ENCODE assay signal across 9 cellular contexts in genomic region chr2:187513460-187514234, GRCh38. TPM values are rescaled to one million over a fixed set of nuclear protein-coding genes. Genes with fewer than 3 reads are reported as not detected.
A peak's percentile ranks its signal among the peaks of the same experiment; 100 is the strongest.
DNase-seq lines count a peak whose midpoint lies in the region; ATAC-seq, FAIRE-seq and TF ChIP-seq lines count a peak whose summit lies in the region.
"Not testable (repeated sequence)": the region's sequence is repeated elsewhere in the genome, so short reads cannot be mapped to it uniquely, and the experiment has no call there.
"Had no signal": no experiment of that assay in that cellular context is flagged by ENCODE, and none has a peak within 500 bp of the region (broad histone marks: within the 10 kb centered on the region; RNA-seq: fewer than 3 reads in every experiment).

No MANE protein-coding gene starts in this region.

- H3K36me3 Mint-ChIP-seq in endodermal cell (ENCODE audit: low read depth) (peaks cover 34% of the 10 kb centered on the region), nephron progenitor cell (ENCODE audit: low read depth) (peaks cover 14% of the 10 kb centered on the region)

- peak in 1 of 2 experiments; percentile 44; a peak in 1 of 6 replicates for ATAC-seq in A549
- ATAC-seq in K562: not testable (repeated sequence)

- H3K4me3 Mint-ChIP-seq in endodermal cell (peak overlapping the region; percentile 47), nephron progenitor cell (peak overlapping the region; percentile 62)

- POLR2A ChIA-PET in A549 (lab: Yijun Ruan, JAX); K562 (lab: Yijun Ruan, JAX): not testable (repeated sequence)

- H2BK120ac ChIP-seq in trophoblast cell (ENCODE audit: insufficient read depth, low read length, poor library complexity): not testable (repeated sequence)

- not testable (repeated sequence) for DNase-seq in A549 (ENCODE audit: low read depth in 1 of 2, low spot score in 1 of 2); K562 (ENCODE audit: extremely low read depth in 1 of 4, low spot score in 3 of 4); endodermal cell; nephron progenitor cell
- peak; percentile 51 for DNase-seq in LHCN-M2 (ENCODE audit: low read depth)
- DNase-seq in trophoblast cell: peak; percentile 39 to 59

- in situ Hi-C loops in K562 (cut with MboI): loop anchor here (25.0 kb wide), 1 partner anchor 1899 kb away; no protein-coding TSS in a partner anchor

- H4K12ac ChIP-seq in trophoblast cell (ENCODE audit: low read depth, low read length): not testable (repeated sequence)

- 88% methylated on average over 5 of the region's 5 CpGs for WGBS in A549 (ENCODE audit: missing lambda C conversion rate)
- 85% methylated on average over 5 of the region's 5 CpGs for WGBS in K562 (ENCODE audit: insufficient coverage, low coverage, missing lambda C conversion rate)
- 67 to 82% methylated on average over 2 to 5 of the region's 5 CpGs for WGBS in endodermal cell (ENCODE audit: insufficient coverage in 1 of 2, insufficient read length in 1 of 2), 2 experiments
- WGBS in trophoblast cell (ENCODE audit: extremely low coverage, insufficient coverage, insufficient read length): no CpG with 5 or more reads among the region's 5 CpGs

- TF ChIP-seq POLR2A in A549 (IDR thresholded peaks at IDR 0.05; ENCODE audit: low read length); K562 (conservative IDR thresholded peaks at IDR 0.05): not testable (repeated sequence)

- not testable (repeated sequence) for H3K27ac Mint-ChIP-seq in endodermal cell, nephron progenitor cell

- not testable (repeated sequence) for H2AK5ac ChIP-seq in trophoblast cell (ENCODE audit: low read length)

- H3K27me3 ChIP-seq in K562 (ENCODE audit: control insufficient read depth in 2 of 2, insufficient read depth in 2 of 2, low read length in 2 of 2); endodermal cell (ENCODE audit: control insufficient read depth, insufficient read depth, low read length, poor library complexity, severe bottlenecking); iPS-18a (ENCODE audit: control insufficient read depth, insufficient read depth, low read length); trophoblast cell (ENCODE audit: insufficient read depth, low read length): not testable (repeated sequence)

- TF ChIP-seq EP300 in A549 (IDR thresholded peaks at IDR 0.05); K562 (IDR thresholded peaks at IDR 0.05; ENCODE audit: low read length): not testable (repeated sequence)

- H4K8ac ChIP-seq in trophoblast cell (ENCODE audit: low read depth, low read length): not testable (repeated sequence)

- not testable (repeated sequence) for H3K9ac ChIP-seq in K562 (ENCODE audit: insufficient read depth in 1 of 2, low read depth in 2 of 2, low read length in 2 of 2); endodermal cell (ENCODE audit: extremely low read depth, low read length, poor library complexity, severe bottlenecking); iPS-18a (ENCODE audit: low read length); trophoblast cell (ENCODE audit: low read length)

- H3K18ac ChIP-seq in trophoblast cell (ENCODE audit: low read length): not testable (repeated sequence)

- H4K91ac ChIP-seq in trophoblast cell (ENCODE audit: low read depth, low read length): not testable (repeated sequence)

- H3K4me1 Mint-ChIP-seq in endodermal cell (peaks cover 41% of the 10 kb centered on the region), nephron progenitor cell (peaks cover 40% of the 10 kb centered on the region)

- not testable (repeated sequence) for H3K23ac ChIP-seq in trophoblast cell (ENCODE audit: low read length)

- H2BK5ac ChIP-seq in trophoblast cell (ENCODE audit: low read depth, low read length, poor library complexity): not testable (repeated sequence)

- H3K36me3 ChIP-seq in K562 (ENCODE audit: control insufficient read depth, insufficient read depth, low read length); endodermal cell (ENCODE audit: control insufficient read depth, insufficient read depth, low read length); iPS-18a (ENCODE audit: control insufficient read depth, low read depth, low read length); trophoblast cell (ENCODE audit: control insufficient read depth in 1 of 2, insufficient read depth in 2 of 2, low read length in 2 of 2): not testable (repeated sequence)

- not testable (repeated sequence) for H3K27ac ChIP-seq in A549; K562 (ENCODE audit: extremely low read depth, low read depth, low read length); endodermal cell (ENCODE audit: low read depth, low read length); iPS-18a (ENCODE audit: low read length); trophoblast cell (ENCODE audit: low read depth, low read length)

- H3K4me2 ChIP-seq in A549; K562 (ENCODE audit: insufficient read depth, low read length); trophoblast cell (ENCODE audit: low read length): not testable (repeated sequence)

- H2BK12ac ChIP-seq in trophoblast cell (ENCODE audit: low read length): not testable (repeated sequence)

- H3K4ac ChIP-seq in trophoblast cell (ENCODE audit: low read depth, low read length): not testable (repeated sequence)

- BruUV-seq in K562 (replicated peaks; lab: Mats Ljungman, UMichigan): not testable (repeated sequence)

- H3K27me3 Mint-ChIP-seq in endodermal cell (ENCODE audit: insufficient read depth); nephron progenitor cell (ENCODE audit: low read depth, poor library complexity): not testable (repeated sequence)

- H3K4me1 ChIP-seq in A549; K562 (replicated peaks in 1 of 2; ENCODE audit: control insufficient read depth in 2 of 2, insufficient read depth in 2 of 2, low read length in 2 of 2); endodermal cell (ENCODE audit: control insufficient read depth, insufficient read depth, low read length): not testable (repeated sequence)
- H3K4me1 ChIP-seq in iPS-18a (ENCODE audit: control insufficient read depth, low read depth, low read length) (peaks cover 34% of the 10 kb centered on the region), trophoblast cell (ENCODE audit: control insufficient read depth in 1 of 2, insufficient read depth in 2 of 2, low read length in 2 of 2) (peaks cover 8 to 13% of the 10 kb centered on the region in 2 experiments)

- not testable (repeated sequence) for TF ChIP-seq RAD21 in A549 (conservative IDR thresholded peaks at IDR 0.05 in 1 of 2, IDR thresholded peaks at IDR 0.05 in 1 of 2); K562 (CRISPR knock-in tag; conservative IDR thresholded peaks at IDR 0.05 in 1 of 2, IDR thresholded peaks at IDR 0.05 in 1 of 2)

- not testable (repeated sequence) for H3K14ac ChIP-seq in trophoblast cell (ENCODE audit: low read length)

- H3K79me2 ChIP-seq in K562 (ENCODE audit: control insufficient read depth, insufficient read depth, low read length); trophoblast cell (ENCODE audit: control insufficient read depth, insufficient read depth, low read length, poor library complexity): not testable (repeated sequence)

- H3K9me3 ChIP-seq in A549 (peaks cover 34% of the 10 kb centered on the region), K562 (replicated peaks; ENCODE audit: control insufficient read depth, insufficient read depth, low read depth, low read length) (peaks cover 41% of the 10 kb centered on the region), endodermal cell (ENCODE audit: control insufficient read depth, low read length) (peaks cover 21% of the 10 kb centered on the region)
- H3K9me3 ChIP-seq in iPS-18a (ENCODE audit: control insufficient read depth, low read depth, low read length); trophoblast cell (ENCODE audit: insufficient read depth, low read depth, low read length): not testable (repeated sequence)

- CTCF ChIA-PET in A549 (lab: Yijun Ruan, JAX): interaction anchor here (1.4 to 1.7 kb wide), 3 partner anchors 14 to 68 kb away, joined by 3 to 4 read pairs (median 3); no protein-coding TSS in a partner anchor
- CTCF ChIA-PET in K562 (lab: Yijun Ruan, JAX; ENCODE audit: low intra/inter-chr PET ratio): not testable (repeated sequence)

- not testable (repeated sequence) for H3K9me1 ChIP-seq in K562 (ENCODE audit: control insufficient read depth, insufficient read depth, low read length)

- H4K20me1 ChIP-seq in K562 (replicated peaks; ENCODE audit: control insufficient read depth, insufficient read depth, low read length): not testable (repeated sequence)

- not testable (repeated sequence) for H2AFZ ChIP-seq in K562 (ENCODE audit: low read depth, low read length); trophoblast cell (ENCODE audit: insufficient read depth, low read length, poor library complexity)

- H3K9me3 Mint-ChIP-seq in endodermal cell: peaks cover 27% of the 10 kb centered on the region
- peaks cover 30% of the 10 kb centered on the region for H3K9me3 Mint-ChIP-seq in nephron progenitor cell

- not testable (repeated sequence) for FAIRE-seq in A549 (lab: Jason Lieb, UNC); K562 (lab: Jason Lieb, UNC)
- FAIRE-seq in G401.6 (lab: Jason Lieb, UNC): peak; percentile 90

- intact Hi-C loops in K562 (cut with micrococcal nuclease): not testable (repeated sequence)

- TF ChIP-seq CTCF in A549 (IDR thresholded peaks at IDR 0.05); K562 (IDR thresholded peaks at IDR 0.05 in 2 of 3, conservative IDR thresholded peaks at IDR 0.05 in 1 of 3; ENCODE audit: insufficient read depth in 2 of 3, low read depth in 1 of 3, low read length in 3 of 3); endodermal cell (conservative IDR thresholded peaks at IDR 0.05); nephron progenitor cell (IDR thresholded peaks at IDR 0.05): not testable (repeated sequence)

- H3K79me1 ChIP-seq in trophoblast cell (ENCODE audit: low read length): peaks cover 13% of the 10 kb centered on the region

- H3K4me3 ChIP-seq in A549; K562; endodermal cell (ENCODE audit: low read length); trophoblast cell (ENCODE audit: low read depth, low read length): not testable (repeated sequence)
- H3K4me3 ChIP-seq in iPS-18a (ENCODE audit: low read length): peak overlapping the region; percentile 17

RNA-seq across cellular contexts. Expression of gene TFPI, which starts 40.6 kb away (rescaled TPM):
- polyA plus RNA-seq in A549 (2011; rRNA removed) (104 and 107 TPM in 2 replicates), A549 (2017; fragmentation: RNase III; extraction: RNeasy Plus Mini Kit Qiagen cat#74134 plus additional on column Dnase treatment) (12.3 to 18.7 TPM (median 14.3 TPM) in 3 replicates), K562 (2011; rRNA removed) (179 and 1,046 TPM in 2 replicates), K562 (2014; fragmentation: Illumina TruSeq; extraction: Trizol) (104 TPM in 2 replicates), K562 (2014; fragmentation: Nextera tagmentation; extraction: Ambion mirVana) (100 to 1,000 TPM; 179 to 219 TPM), K562 (2014; rRNA removed) (61.8 and 76.3 TPM in 2 replicates)
- polyA plus RNA-seq in A549 (2012; cell fraction: cytosol; rRNA removed): 5.3 and 5.4 TPM in 2 replicates
- 4.4 and 8.1 TPM in 2 replicates for polyA plus RNA-seq in A549 (2012; cell fraction: nucleus; rRNA removed)
- polyA minus RNA-seq in A549 (2011; rRNA and poly(A)+ RNA removed): 49.1 and 67.2 TPM in 2 replicates
- total RNA-seq in LHCN-M2 (2014; rRNA removed) (482 and 608 TPM in 2 replicates), K562 (2014; rRNA removed) (35.4 and 53.5 TPM in 2 replicates), K562 (2014; rRNA removed; fragmentation: Illumina TruSeq; extraction: Trizol) (100 and 145 TPM in 2 replicates), K562 (2015; rRNA removed; fragmentation: Illumina TruSeq; extraction: Trizol) (54.3 and 58.1 TPM in 2 replicates), K562 (2021) (74.7 and 83.0 TPM in 2 replicates), endodermal cell (10 to 100 TPM; 33.0 to 34.3 TPM)
- 72.2 TPM for polyA plus RNA-seq in LHCN-M2 (2012)
- 87.5 and 177 TPM in 2 replicates for total RNA-seq in K562 (2011; cell fraction: chromatin; rRNA removed; ENCODE audit: low replicate concordance)
- 61.4 and 81.3 TPM in 2 replicates for total RNA-seq in K562 (2011; cell fraction: nucleolus; rRNA removed)
- total RNA-seq in K562 (2011; cell fraction: nucleoplasm; rRNA removed): 135 and 144 TPM in 2 replicates
- polyA plus RNA-seq in K562 (2011; cell fraction: cytosol; rRNA removed): 33.6 and 424 TPM in 2 replicates
- polyA plus RNA-seq in K562 (2011; cell fraction: nucleus; rRNA removed): 32.9 and 293 TPM in 2 replicates
- polyA plus RNA-seq in K562 (2012): 51.0 and 52.7 TPM in 2 replicates
- polyA minus RNA-seq in K562 (2011; rRNA and poly(A)+ RNA removed): 205 and 989 TPM in 2 replicates
- polyA minus RNA-seq in K562 (2011; cell fraction: cytosol; rRNA and poly(A)+ RNA removed): 60.0 and 237 TPM in 2 replicates
- 74.2 and 485 TPM in 2 replicates for polyA minus RNA-seq in K562 (2011; cell fraction: nucleus; rRNA and poly(A)+ RNA removed)
- polyA plus RNA-seq in endodermal cell (2013, experiment 1 of 2): 36.1 TPM
- 41.4 TPM for polyA plus RNA-seq in endodermal cell (2013, experiment 2 of 2)
- 210 and 216 TPM in 2 replicates for polyA plus RNA-seq in trophoblast cell (2013)
- polyA plus RNA-seq: CD4-positive, CD25-positive, alpha-beta regulatory T cell had no signal
